ENCODE assay signal across 1 cellular context in the genomic region with DNA sequence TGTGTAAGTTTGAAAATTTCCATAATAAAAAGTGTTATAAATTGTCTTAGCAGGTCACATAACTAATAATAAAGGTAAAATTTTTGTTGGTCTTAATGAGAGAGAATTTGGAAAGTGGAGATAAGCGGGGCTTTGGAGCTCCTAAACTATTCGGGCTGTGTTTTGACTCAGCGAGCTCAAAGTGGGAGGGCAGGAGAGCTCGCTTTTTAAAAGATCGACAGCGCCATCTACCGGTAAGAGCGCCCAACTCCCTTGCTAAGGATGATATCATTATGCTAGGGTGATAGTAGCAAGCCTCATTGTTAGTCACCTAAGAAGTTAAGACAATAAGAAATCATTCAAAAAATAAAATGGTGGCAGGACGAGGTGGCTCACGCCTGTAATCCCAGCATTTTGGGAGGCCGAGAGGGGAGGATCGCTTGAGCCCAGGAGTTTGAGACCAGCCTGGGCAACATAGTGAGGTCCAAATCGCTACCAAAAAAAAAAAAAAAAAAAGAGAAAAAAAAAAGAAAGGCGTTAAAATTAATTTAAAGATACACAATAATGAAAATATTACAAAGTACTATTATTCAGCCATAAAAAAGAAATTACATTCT.
TF ChIP-seq lines count a peak whose summit lies in the region.

No MANE protein-coding gene starts in this region.

TF ChIP-seq in GM12878, 131 proteins besides CTCF, POLR2A, EP300 and RAD21:
- TF ChIP-seq SMC3 (IDR thresholded peaks at IDR 0.05; ENCODE audit: borderline replicate concordance, low read length): peak; percentile 48; the same call in 1 of the 2 replicates
- TF ChIP-seq SMAD5 (IDR thresholded peaks at IDR 0.05; ENCODE audit: low read depth): no peak
- peak; percentile 59 for TF ChIP-seq JUNB (IDR thresholded peaks at IDR 0.05)
TF ChIP-seq in GM12878: peak in this region for 2.
